In the genomic region with DNA sequence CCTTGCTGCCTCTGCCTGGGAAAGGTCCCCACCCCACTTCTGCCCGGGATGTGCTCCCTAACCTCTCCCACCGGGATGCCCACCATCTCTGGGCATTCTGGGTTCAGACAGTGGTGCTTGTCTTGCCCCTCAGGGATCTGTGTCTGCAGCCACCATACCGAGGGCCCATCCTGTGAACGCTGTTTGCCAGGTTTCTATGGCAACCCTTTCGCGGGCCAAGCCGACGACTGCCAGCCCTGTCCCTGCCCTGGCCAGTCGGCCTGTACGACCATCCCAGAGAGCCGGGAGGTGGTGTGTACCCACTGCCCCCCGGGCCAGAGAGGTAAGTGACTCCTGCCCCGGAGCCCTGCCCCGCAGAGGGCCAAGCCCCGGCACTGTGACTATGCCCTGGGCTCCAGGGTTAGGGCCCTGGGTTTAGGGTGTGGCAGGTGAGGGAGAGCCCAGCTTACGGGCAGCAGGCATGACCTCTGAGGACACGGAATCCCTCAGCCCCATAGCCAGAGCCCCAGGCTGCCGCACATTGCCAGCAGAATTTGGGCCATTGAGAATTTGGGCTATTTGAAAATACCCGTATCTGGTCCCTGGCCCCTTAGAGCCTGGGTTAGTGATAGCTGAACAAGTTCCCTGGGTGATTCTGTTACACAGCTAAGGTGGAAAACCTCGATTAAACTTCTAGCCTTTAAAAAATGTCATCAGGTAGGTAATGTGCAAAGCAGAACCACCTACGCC, we compare ENCODE assay signal across 2 cellular contexts.
TF ChIP-seq lines count a peak whose summit lies in the region.

No MANE protein-coding gene starts in this region.

TF ChIP-seq in SK-N-SH, 30 proteins besides CTCF, POLR2A, EP300 and RAD21 (continued from another document):
- TF ChIP-seq, protein P1, sequence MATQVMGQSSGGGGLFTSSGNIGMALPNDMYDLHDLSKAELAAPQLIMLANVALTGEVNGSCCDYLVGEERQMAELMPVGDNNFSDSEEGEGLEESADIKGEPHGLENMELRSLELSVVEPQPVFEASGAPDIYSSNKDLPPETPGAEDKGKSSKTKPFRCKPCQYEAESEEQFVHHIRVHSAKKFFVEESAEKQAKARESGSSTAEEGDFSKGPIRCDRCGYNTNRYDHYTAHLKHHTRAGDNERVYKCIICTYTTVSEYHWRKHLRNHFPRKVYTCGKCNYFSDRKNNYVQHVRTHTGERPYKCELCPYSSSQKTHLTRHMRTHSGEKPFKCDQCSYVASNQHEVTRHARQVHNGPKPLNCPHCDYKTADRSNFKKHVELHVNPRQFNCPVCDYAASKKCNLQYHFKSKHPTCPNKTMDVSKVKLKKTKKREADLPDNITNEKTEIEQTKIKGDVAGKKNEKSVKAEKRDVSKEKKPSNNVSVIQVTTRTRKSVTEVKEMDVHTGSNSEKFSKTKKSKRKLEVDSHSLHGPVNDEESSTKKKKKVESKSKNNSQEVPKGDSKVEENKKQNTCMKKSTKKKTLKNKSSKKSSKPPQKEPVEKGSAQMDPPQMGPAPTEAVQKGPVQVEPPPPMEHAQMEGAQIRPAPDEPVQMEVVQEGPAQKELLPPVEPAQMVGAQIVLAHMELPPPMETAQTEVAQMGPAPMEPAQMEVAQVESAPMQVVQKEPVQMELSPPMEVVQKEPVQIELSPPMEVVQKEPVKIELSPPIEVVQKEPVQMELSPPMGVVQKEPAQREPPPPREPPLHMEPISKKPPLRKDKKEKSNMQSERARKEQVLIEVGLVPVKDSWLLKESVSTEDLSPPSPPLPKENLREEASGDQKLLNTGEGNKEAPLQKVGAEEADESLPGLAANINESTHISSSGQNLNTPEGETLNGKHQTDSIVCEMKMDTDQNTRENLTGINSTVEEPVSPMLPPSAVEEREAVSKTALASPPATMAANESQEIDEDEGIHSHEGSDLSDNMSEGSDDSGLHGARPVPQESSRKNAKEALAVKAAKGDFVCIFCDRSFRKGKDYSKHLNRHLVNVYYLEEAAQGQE (IDR thresholded peaks at IDR 0.05; ENCODE audit: low read depth, low read length) = no peak
- TF ChIP-seq JUND (IDR thresholded peaks at IDR 0.05) (no peak), SIN3A (IDR thresholded peaks at IDR 0.05; ENCODE audit: borderline replicate concordance, low read depth, low read length) (no peak), POLR2AphosphoS5 (IDR thresholded peaks at IDR 0.05; ENCODE audit: low read depth, low read length) (no peak), SMC3 (IDR thresholded peaks at IDR 0.05; ENCODE audit: low read depth, low read length) (no peak), TAF1 (IDR thresholded peaks at IDR 0.05; ENCODE audit: borderline replicate concordance, low read depth, low read length) (no peak), TEAD4 (IDR thresholded peaks at IDR 0.05; ENCODE audit: borderline replicate concordance, insufficient read depth) (no peak)
- TF ChIP-seq, protein P2, sequence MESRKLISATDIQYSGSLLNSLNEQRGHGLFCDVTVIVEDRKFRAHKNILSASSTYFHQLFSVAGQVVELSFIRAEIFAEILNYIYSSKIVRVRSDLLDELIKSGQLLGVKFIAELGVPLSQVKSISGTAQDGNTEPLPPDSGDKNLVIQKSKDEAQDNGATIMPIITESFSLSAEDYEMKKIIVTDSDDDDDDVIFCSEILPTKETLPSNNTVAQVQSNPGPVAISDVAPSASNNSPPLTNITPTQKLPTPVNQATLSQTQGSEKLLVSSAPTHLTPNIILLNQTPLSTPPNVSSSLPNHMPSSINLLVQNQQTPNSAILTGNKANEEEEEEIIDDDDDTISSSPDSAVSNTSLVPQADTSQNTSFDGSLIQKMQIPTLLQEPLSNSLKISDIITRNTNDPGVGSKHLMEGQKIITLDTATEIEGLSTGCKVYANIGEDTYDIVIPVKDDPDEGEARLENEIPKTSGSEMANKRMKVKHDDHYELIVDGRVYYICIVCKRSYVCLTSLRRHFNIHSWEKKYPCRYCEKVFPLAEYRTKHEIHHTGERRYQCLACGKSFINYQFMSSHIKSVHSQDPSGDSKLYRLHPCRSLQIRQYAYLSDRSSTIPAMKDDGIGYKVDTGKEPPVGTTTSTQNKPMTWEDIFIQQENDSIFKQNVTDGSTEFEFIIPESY (IDR thresholded peaks at IDR 0.05; ENCODE audit: borderline replicate concordance, low read depth) = no peak

TF ChIP-seq in SK-N-SH treated with all-trans-retinoic acid at 6 μM for 48 hours, 23 proteins besides CTCF, POLR2A, EP300 and RAD21 (continued from another document):
- TF ChIP-seq, protein P3, sequence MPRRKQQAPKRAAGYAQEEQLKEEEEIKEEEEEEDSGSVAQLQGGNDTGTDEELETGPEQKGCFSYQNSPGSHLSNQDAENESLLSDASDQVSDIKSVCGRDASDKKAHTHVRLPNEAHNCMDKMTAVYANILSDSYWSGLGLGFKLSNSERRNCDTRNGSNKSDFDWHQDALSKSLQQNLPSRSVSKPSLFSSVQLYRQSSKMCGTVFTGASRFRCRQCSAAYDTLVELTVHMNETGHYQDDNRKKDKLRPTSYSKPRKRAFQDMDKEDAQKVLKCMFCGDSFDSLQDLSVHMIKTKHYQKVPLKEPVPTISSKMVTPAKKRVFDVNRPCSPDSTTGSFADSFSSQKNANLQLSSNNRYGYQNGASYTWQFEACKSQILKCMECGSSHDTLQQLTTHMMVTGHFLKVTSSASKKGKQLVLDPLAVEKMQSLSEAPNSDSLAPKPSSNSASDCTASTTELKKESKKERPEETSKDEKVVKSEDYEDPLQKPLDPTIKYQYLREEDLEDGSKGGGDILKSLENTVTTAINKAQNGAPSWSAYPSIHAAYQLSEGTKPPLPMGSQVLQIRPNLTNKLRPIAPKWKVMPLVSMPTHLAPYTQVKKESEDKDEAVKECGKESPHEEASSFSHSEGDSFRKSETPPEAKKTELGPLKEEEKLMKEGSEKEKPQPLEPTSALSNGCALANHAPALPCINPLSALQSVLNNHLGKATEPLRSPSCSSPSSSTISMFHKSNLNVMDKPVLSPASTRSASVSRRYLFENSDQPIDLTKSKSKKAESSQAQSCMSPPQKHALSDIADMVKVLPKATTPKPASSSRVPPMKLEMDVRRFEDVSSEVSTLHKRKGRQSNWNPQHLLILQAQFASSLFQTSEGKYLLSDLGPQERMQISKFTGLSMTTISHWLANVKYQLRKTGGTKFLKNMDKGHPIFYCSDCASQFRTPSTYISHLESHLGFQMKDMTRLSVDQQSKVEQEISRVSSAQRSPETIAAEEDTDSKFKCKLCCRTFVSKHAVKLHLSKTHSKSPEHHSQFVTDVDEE (CRISPR knock-in tag; IDR thresholded peaks at IDR 0.05) = no peak
- TF ChIP-seq SNAI2 (CRISPR knock-in tag; IDR thresholded peaks at IDR 0.05) = no peak
- TF ChIP-seq, protein P4, sequence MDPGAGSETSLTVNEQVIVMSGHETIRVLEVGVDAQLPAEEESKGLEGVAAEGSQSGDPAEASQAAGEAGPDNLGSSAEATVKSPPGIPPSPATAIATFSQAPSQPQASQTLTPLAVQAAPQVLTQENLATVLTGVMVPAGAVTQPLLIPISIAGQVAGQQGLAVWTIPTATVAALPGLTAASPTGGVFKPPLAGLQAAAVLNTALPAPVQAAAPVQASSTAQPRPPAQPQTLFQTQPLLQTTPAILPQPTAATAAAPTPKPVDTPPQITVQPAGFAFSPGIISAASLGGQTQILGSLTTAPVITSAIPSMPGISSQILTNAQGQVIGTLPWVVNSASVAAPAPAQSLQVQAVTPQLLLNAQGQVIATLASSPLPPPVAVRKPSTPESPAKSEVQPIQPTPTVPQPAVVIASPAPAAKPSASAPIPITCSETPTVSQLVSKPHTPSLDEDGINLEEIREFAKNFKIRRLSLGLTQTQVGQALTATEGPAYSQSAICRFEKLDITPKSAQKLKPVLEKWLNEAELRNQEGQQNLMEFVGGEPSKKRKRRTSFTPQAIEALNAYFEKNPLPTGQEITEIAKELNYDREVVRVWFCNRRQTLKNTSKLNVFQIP (CRISPR knock-in tag; IDR thresholded peaks at IDR 0.05; ENCODE audit: borderline replicate concordance, low read depth) = no peak
- TF ChIP-seq ZFP30 (CRISPR knock-in tag; IDR thresholded peaks at IDR 0.05) = no peak
- no peak for TF ChIP-seq RARB (CRISPR knock-in tag; IDR thresholded peaks at IDR 0.05)
- TF ChIP-seq, protein P5, sequence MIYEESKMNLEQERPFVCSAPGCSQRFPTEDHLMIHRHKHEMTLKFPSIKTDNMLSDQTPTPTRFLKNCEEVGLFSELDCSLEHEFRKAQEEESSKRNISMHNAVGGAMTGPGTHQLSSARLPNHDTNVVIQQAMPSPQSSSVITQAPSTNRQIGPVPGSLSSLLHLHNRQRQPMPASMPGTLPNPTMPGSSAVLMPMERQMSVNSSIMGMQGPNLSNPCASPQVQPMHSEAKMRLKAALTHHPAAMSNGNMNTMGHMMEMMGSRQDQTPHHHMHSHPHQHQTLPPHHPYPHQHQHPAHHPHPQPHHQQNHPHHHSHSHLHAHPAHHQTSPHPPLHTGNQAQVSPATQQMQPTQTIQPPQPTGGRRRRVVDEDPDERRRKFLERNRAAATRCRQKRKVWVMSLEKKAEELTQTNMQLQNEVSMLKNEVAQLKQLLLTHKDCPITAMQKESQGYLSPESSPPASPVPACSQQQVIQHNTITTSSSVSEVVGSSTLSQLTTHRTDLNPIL (CRISPR knock-in tag; IDR thresholded peaks at IDR 0.05; ENCODE audit: low read depth) = no peak
- TF ChIP-seq ESRRG (CRISPR knock-in tag; IDR thresholded peaks at IDR 0.05) = no peak
- no peak for TF ChIP-seq GLIS3 (CRISPR knock-in tag; IDR thresholded peaks at IDR 0.05)
- no peak for TF ChIP-seq ZC3H10 (CRISPR knock-in tag; IDR thresholded peaks at IDR 0.05)
- no peak for TF ChIP-seq PPARA (CRISPR knock-in tag; IDR thresholded peaks at IDR 0.05; ENCODE audit: borderline replicate concordance)
- TF ChIP-seq CSDC2 (CRISPR knock-in tag; IDR thresholded peaks at IDR 0.05) = no peak
- no peak for TF ChIP-seq TCF4 (CRISPR knock-in tag; IDR thresholded peaks at IDR 0.05; ENCODE audit: borderline replicate concordance)
- TF ChIP-seq BACH2 (CRISPR knock-in tag; IDR thresholded peaks at IDR 0.05; ENCODE audit: borderline replicate concordance) = no peak
